In genomic region chr3:111845996-111846395, GRCh38 we compare ENCODE assay signal across 25 cellular contexts. TPM values are rescaled to one million over a fixed set of nuclear protein-coding genes. Genes with fewer than 3 reads are reported as not detected.
DNase-seq lines count a peak whose midpoint lies in the region; ATAC-seq and TF ChIP-seq lines count a peak whose summit lies in the region.
"Had no signal": no experiment of that assay in that cellular context is flagged by ENCODE, and none has a peak within 500 bp of the region (broad histone marks: within the 10 kb centered on the region; RNA-seq: fewer than 3 reads in every experiment).

No MANE protein-coding gene starts in this region.

- no peaks in the 10 kb centered on the region for H3K9me2 ChIP-seq in MM.1S (replicated peaks; ENCODE audit: insufficient read depth, low read length)

- DNase-seq in NCI-H82 (lab: John Stamatoyannopoulos, UW), result peak; percentile 38
- no peak for DNase-seq in NCI-H82 treated with DMSO at 0.1 percent for 48 hours (lab: John Stamatoyannopoulos, UW; ENCODE audit: unreplicated experiment)
- DNase-seq in adipocyte (ENCODE audit: low read depth), result peak; percentile 43
- DNase-seq in fibroblast of the aortic adventitia (ENCODE audit: low read depth), result peak; percentile 62
- DNase-seq in MM.1S, result no peak
- DNase-seq in iPS-NIHi11 (ENCODE audit: low spot score), result no peak
- no peak for DNase-seq in SHP77 treated with DMSO at 0.1 percent for 48 hours (lab: John Stamatoyannopoulos, UW)
- DNase-seq: activated B cell treated with CpG ODN at 0.5 μM for 24 hours; activated CD4-positive, alpha-beta T cell treated with anti-CD3 and anti-CD28 coated beads, Interleukin-2, amount 50 U/mL, for 48 hours; activated effector memory CD4-positive, alpha-beta T cell treated with anti-CD3 and anti-CD28 coated beads, Interleukin-2, amount 50 U/mL, for 16 hours; adrenal gland; caudate nucleus; GF-D8; glutamatergic neuron; midbrain; NCI-H1694; NCI-H748 treated with DMSO at 0.1 percent for 48 hours; posterior cingulate gyrus; stimulated activated CD4-positive, alpha-beta T cell treated with anti-CD3 and anti-CD28 coated beads, Interleukin-1b, Interleukin-23, amount 100 ng/mL, for 48 hours; T-helper 9 cell; transverse colon had no signal

- no peaks in the 10 kb centered on the region for H3K79me2 ChIP-seq in MM.1S (ENCODE audit: low read length)

- H3K9ac ChIP-seq in adipocyte (ENCODE audit: low read length), result no peak overlapping the region
- H3K9ac ChIP-seq in MM.1S (ENCODE audit: low read length), result no peak overlapping the region
- H3K9ac ChIP-seq: BLaER1 treated with 17β-estradiol and CSF1 and Interleukin-3, amounts not matched to agents 10 nM and 100 nM had no signal

- no peak for ATAC-seq in HG02623 (IDR thresholded peaks at IDR 0.05; ENCODE audit: unreplicated experiment)
- ATAC-seq: sciatic nerve had no signal

- peaks cover 20% of the 10 kb centered on the region for H3K4me1 ChIP-seq in adipocyte (ENCODE audit: control insufficient read depth, insufficient read depth, low read length)
- H3K4me1 ChIP-seq in MM.1S (ENCODE audit: low read length), result no peaks in the 10 kb centered on the region
- H3K4me1 ChIP-seq: adrenal gland, transverse colon had no signal

- H3F3A ChIP-seq in MM.1S (ENCODE audit: insufficient read depth, low read length), result no peaks in the 10 kb centered on the region

- H3K36me3 ChIP-seq in adipocyte (ENCODE audit: control insufficient read depth, insufficient read depth, low read length, severe bottlenecking), result no peaks in the 10 kb centered on the region
- no peaks in the 10 kb centered on the region for H3K36me3 ChIP-seq in MM.1S (replicated peaks; ENCODE audit: insufficient read depth, low read length)
- H3K36me3 ChIP-seq: adrenal gland; BLaER1 treated with 17β-estradiol and CSF1 and Interleukin-3, amounts not matched to agents 10 nM and 100 nM; transverse colon had no signal

- no peak overlapping the region for H3K27ac ChIP-seq in MM.1S (ENCODE audit: low read length)
- H3K27ac ChIP-seq: adrenal gland; BLaER1 treated with 17β-estradiol and CSF1 and Interleukin-3, amounts not matched to agents 10 nM and 100 nM; SK-N-MC; transverse colon had no signal

- H3K9me3 ChIP-seq in adipocyte (ENCODE audit: control insufficient read depth, low read length) (no peaks in the 10 kb centered on the region), MM.1S (replicated peaks; ENCODE audit: insufficient read depth, low read length) (no peaks in the 10 kb centered on the region)
- H3K9me3 ChIP-seq: adrenal gland; BLaER1 treated with 17β-estradiol and CSF1 and Interleukin-3, amounts not matched to agents 10 nM and 100 nM; transverse colon had no signal

- H2AFZ ChIP-seq in MM.1S (ENCODE audit: low read length), result no peak overlapping the region

- TF ChIP-seq CTCF in fibroblast of the aortic adventitia (IDR thresholded peaks at IDR 0.05; ENCODE audit: insufficient read depth, low read length) (no peak), MM.1S (IDR thresholded peaks at IDR 0.05; ENCODE audit: low read length) (no peak)

- H3K4me2 ChIP-seq in MM.1S (ENCODE audit: low read depth, low read length), result no peak overlapping the region
- H3K4me2 ChIP-seq: BLaER1 treated with 17β-estradiol and CSF1 and Interleukin-3, amounts not matched to agents 10 nM and 100 nM had no signal

- H3K27me3 ChIP-seq in adipocyte (replicated peaks; ENCODE audit: control insufficient read depth, insufficient read depth, low read length), result no peaks in the 10 kb centered on the region
- H3K27me3 ChIP-seq in MM.1S (replicated peaks; ENCODE audit: insufficient read depth, low read length), result no peaks in the 10 kb centered on the region
- H3K27me3 ChIP-seq: adrenal gland; BLaER1 treated with 17β-estradiol and CSF1 and Interleukin-3, amounts not matched to agents 10 nM and 100 nM; transverse colon had no signal

- no peaks in the 10 kb centered on the region for H4K20me1 ChIP-seq in MM.1S (ENCODE audit: insufficient read depth, low read length)
- H4K20me1 ChIP-seq: BLaER1 treated with 17β-estradiol and CSF1 and Interleukin-3, amounts not matched to agents 10 nM and 100 nM had no signal

- no peak overlapping the region for H3K4me3 ChIP-seq in adipocyte (ENCODE audit: low read length)
- H3K4me3 ChIP-seq in fibroblast of the aortic adventitia (ENCODE audit: low read depth, low read length), result no peak overlapping the region
- H3K4me3 ChIP-seq in MM.1S (ENCODE audit: low read length), result no peak overlapping the region
- H3K4me3 ChIP-seq: adrenal gland; BLaER1 treated with 17β-estradiol and CSF1 and Interleukin-3, amounts not matched to agents 10 nM and 100 nM; SK-N-MC; transverse colon had no signal

RNA-seq across cellular contexts. Expression of gene PHLDB2, which starts 13.1 kb away (rescaled TPM):
- total RNA-seq in fibroblast of the aortic adventitia (ENCODE audit: low replicate concordance), result 61.9 and 79.2 TPM in 2 replicates

Comparison
In these comparisons a context has a peak if more than half of its experiments do, and no peak if none do; other contexts are left out.
1. DNase-seq: peak in NCI-H82 (single experiment), adipocyte (single experiment) and fibroblast of the aortic adventitia (single experiment); none in NCI-H82 treated with DMSO at 0.1 percent for 48 hours (single experiment), MM.1S (single experiment), iPS-NIHi11 (single experiment) and SHP77 treated with DMSO at 0.1 percent for 48 hours (single experiment).